33 cellular contexts compared by ENCODE assay signal in genomic region chr1:59924653-59925052, GRCh38. TPM values are rescaled to one million over a fixed set of nuclear protein-coding genes. Genes with fewer than 3 reads are reported as not detected.
"Had no signal": no experiment of that assay in that cellular context is flagged by ENCODE, and none has a peak within 500 bp of the region (broad histone marks: within the 10 kb centered on the region; RNA-seq: fewer than 3 reads in every experiment).

No MANE protein-coding gene starts in this region.

- H3K27ac ChIP-seq: ascending aorta, cardiac muscle cell, KMS-11, RWPE1 had no signal

- H3K36me3 ChIP-seq: ascending aorta, cardiac muscle cell had no signal

- H3K27me3 ChIP-seq: ascending aorta had no signal

- H3K4me3 ChIP-seq: ascending aorta, cardiac muscle cell had no signal

- DNase-seq: activated CD4-positive, alpha-beta T cell treated with anti-CD3 and anti-CD28 coated beads, Interleukin-2, amount 10 ng/mL, durations not matched to agents 24 days and 14 days; activated CD4-positive, alpha-beta T cell treated with anti-CD3 and anti-CD28 coated beads, Interleukin-2, amount 50 U/mL, for 4 hours; activated CD8-positive, alpha-beta T cell treated with anti-CD3 and anti-CD28 coated beads for 36 hours; activated gamma-delta T cell; activated naive CD4-positive, alpha-beta T cell treated with Interleukin-2 at 50 U/mL for 16 hours; activated naive CD8-positive, alpha-beta T cell treated with anti-CD3 and anti-CD28 coated beads, Interleukin-2, amount 10 ng/mL, durations not matched to agents 7 days and 5 days; activated T-cell treated with anti-CD3 and anti-CD28 coated beads, Interleukin-2, amount 50 U/mL, for 1 hour; activated T-cell treated with anti-CD3 and anti-CD28 coated beads, Interleukin-2, amount 50 U/mL, for 72 hours; amygdala; MM.1S; MV-4-11; NCI-H1092; NCI-H146; NCI-H187; NCI-H2029 treated with DMSO at 0.1 percent for 48 hours; NCI-H2107; NCI-H2171; NCI-H226; NCI-H524 treated with DMSO at 0.1 percent for 48 hours; NK-92 treated with Interleukin-12 subunit alpha and Interleukin-12 subunit beta, amount 100 ng/mL, for 24 hours; PC-3; SIG-M5; T-cell had no signal

- H3K27ac Mint-ChIP-seq: activated CD4-positive, alpha-beta T cell treated with anti-CD3 and anti-CD28 coated beads, Interleukin-2, amount 10 ng/mL, durations not matched to agents 24 days and 14 days; activated CD8-positive, alpha-beta T cell treated with anti-CD3 and anti-CD28 coated beads for 36 hours; activated naive CD4-positive, alpha-beta T cell treated with anti-CD3 and anti-CD28 coated beads, Interleukin-2, amount 50 U/mL, for 24 hours; activated naive CD8-positive, alpha-beta T cell treated with anti-CD3 and anti-CD28 coated beads, Interleukin-2, amount 10 ng/mL, durations not matched to agents 7 days and 5 days; activated T-cell treated with anti-CD3 and anti-CD28 coated beads, Interleukin-2, amount 50 U/mL, for 72 hours; activated T-helper 2 cell treated with anti-CD3 and anti-CD28 coated beads, Interferon-gamma antibody, Interleukin-2, Interleukin-4, amounts not matched to agents 10 μg/mL and 5 μg/mL and 100 μg/mL, durations not matched to agents 14 hours and 24 hours and 36 hours; T-cell had no signal

- H3K4me3 Mint-ChIP-seq: activated CD4-positive, alpha-beta T cell treated with anti-CD3 and anti-CD28 coated beads, Interleukin-2, amount 10 ng/mL, durations not matched to agents 24 days and 14 days; activated CD8-positive, alpha-beta T cell treated with anti-CD3 and anti-CD28 coated beads for 36 hours; activated naive CD4-positive, alpha-beta T cell treated with anti-CD3 and anti-CD28 coated beads, Interleukin-2, amount 50 U/mL, for 24 hours had no signal

- ATAC-seq: activated CD8-positive, alpha-beta T cell treated with anti-CD3 and anti-CD28 coated beads for 36 hours; activated T-cell treated with anti-CD3 and anti-CD28 coated beads, Interleukin-2, amount 50 U/mL, for 72 hours; PC-3; Right ventricle myocardium inferior; SK-N-SH treated with all-trans-retinoic acid at 6 μM for 48 hours; T-cell had no signal

- FAIRE-seq: RCC 7860, TTC549 had no signal

RNA-seq across cellular contexts. Expression of gene CYP2J2, which starts 1.9 kb away (rescaled TPM):
- total RNA-seq: ascending aorta had no signal
